ENCODE assay signal across 8 cellular contexts in genomic region chrX:129522184-129523059, GRCh38. TPM values are rescaled to one million over a fixed set of nuclear protein-coding genes. Genes with fewer than 3 reads are reported as not detected.
A peak's percentile ranks its signal among the peaks of the same experiment; 100 is the strongest.
DNase-seq lines count a peak whose midpoint lies in the region; ATAC-seq and TF ChIP-seq lines count a peak whose summit lies in the region.

No MANE protein-coding gene starts in this region.

- H3K27ac ChIP-seq in CD4-positive, alpha-beta T cell (ENCODE audit: low read depth, low read length): no peak overlapping the region
- peak overlapping the region; percentile 29; the same call in 1 of the 2 replicates for H3K27ac ChIP-seq in PC-3 (ENCODE audit: low read length)
- H3K27ac ChIP-seq in spleen: peak overlapping the region in 7 of 8 donors; percentile 63 to 80 (median 76)

- H3K9me3 ChIP-seq in CD4-positive, alpha-beta T cell (ENCODE audit: control insufficient read depth, low read length): no peaks in the 10 kb centered on the region
- H3K9me3 ChIP-seq in PC-3 (ENCODE audit: low read length) (no peaks in the 10 kb centered on the region), spleen (peaks cover 0 to 3% (median 0%) of the 10 kb centered on the region in 8 donors)

- H3K9me2 ChIP-seq in PC-3 (replicated peaks; ENCODE audit: low read length): no peaks in the 10 kb centered on the region

- POLR2A ChIA-PET in CD4-positive, alpha-beta T cell (lab: Charles Lee): no interaction called here
- POLR2A ChIA-PET in PC-3 (lab: Charles Lee; ENCODE audit: unreplicated experiment): interaction anchor here (0.6 kb wide), 2 partner anchors 19 to 364 kb away, joined by 6 to 17 read pairs; no protein-coding TSS in a partner anchor

- H3K4me1 ChIP-seq in PC-3 (ENCODE audit: insufficient read depth, low read length): no peaks in the 10 kb centered on the region
- H3K4me1 ChIP-seq in spleen: peaks cover 0 to 10% (median 0%) of the 10 kb centered on the region in 6 donors

- peak overlapping the region; percentile 97 for H3K4me3 ChIP-seq in PC-3 (ENCODE audit: low read length)
- H3K4me3 ChIP-seq in choroid plexus epithelial cell (ENCODE audit: low read depth, low read length): peak overlapping the region; percentile 82
- H3K4me3 ChIP-seq in spleen: peak overlapping the region; percentile 42 to 78 (median 52)

- peaks cover 4% of the 10 kb centered on the region for H3K27me3 Mint-ChIP-seq in CD4-positive, alpha-beta T cell
- no peaks in the 10 kb centered on the region for H3K27me3 Mint-ChIP-seq in HFFc6 (ENCODE audit: insufficient read depth)

- H3K36me3 ChIP-seq in PC-3 (ENCODE audit: low read depth, low read length) (no peaks in the 10 kb centered on the region), spleen (no peaks in the 10 kb centered on the region)

- no peaks in the 10 kb centered on the region for H3K27me3 ChIP-seq in CD4-positive, alpha-beta T cell (ENCODE audit: control insufficient read depth, insufficient read depth, low read length)
- no peaks in the 10 kb centered on the region for H3K27me3 ChIP-seq in PC-3 (ENCODE audit: low read length)
- peaks cover 0 to 26% (median 3%) of the 10 kb centered on the region in 7 donors for H3K27me3 ChIP-seq in spleen (replicated peaks in 1 of 7)

- no TSS peak for BruUV-seq in PC-3 (replicated peaks; lab: Mats Ljungman, UMichigan)

- CTCF ChIA-PET in CD4-positive, alpha-beta T cell (lab: Charles Lee): interaction anchor here (0.7 kb wide), 1 partner anchor 79 kb away, joined by 3 read pairs; no protein-coding TSS in a partner anchor
- CTCF ChIA-PET in PC-3 (lab: Charles Lee): interaction anchor here (0.6 to 0.7 kb wide), 5 partner anchors 22 to 116 kb away, joined by 5 to 10 read pairs (median 7); no protein-coding TSS in a partner anchor

- WGBS in spleen, 5 donors: 3 to 47% (median 4%) methylated on average over 21 to 47 of the region's 52 CpGs

- H4K20me1 ChIP-seq in PC-3 (ENCODE audit: low read length): no peaks in the 10 kb centered on the region

- TF ChIP-seq CTCF in CD4-positive, alpha-beta T cell (IDR thresholded peaks at IDR 0.05): no peak
- TF ChIP-seq CTCF in HFFc6 (IDR thresholded peaks at IDR 0.05): 0 out of 2 replicates have a peak, but pooled peaks have one; percentile 23
- no peak; the same call in 1 of the 2 replicates for TF ChIP-seq CTCF in PC-3 (conservative IDR thresholded peaks at IDR 0.05; ENCODE audit: low read depth, low read length)
- TF ChIP-seq CTCF in choroid plexus epithelial cell (conservative IDR thresholded peaks at IDR 0.05; ENCODE audit: low read depth, low read length): peak; percentile 39
- TF ChIP-seq CTCF in spleen (IDR thresholded peaks at IDR 0.05 in 8 of 11, conservative IDR thresholded peaks at IDR 0.05 in 3 of 11): no peak

- no peak for TF ChIP-seq POLR2A in spleen (IDR thresholded peaks at IDR 0.05)

- peak; percentile 48 for ATAC-seq in CD4-positive, alpha-beta T cell (ENCODE audit: poor library complexity)
- peak; percentile 73 for ATAC-seq in PC-3
- no peak for ATAC-seq in GM21825 (IDR thresholded peaks at IDR 0.05; ENCODE audit: unreplicated experiment)

- peak overlapping the region; percentile 89 for H3K4me2 ChIP-seq in PC-3 (ENCODE audit: low read length)

- H2AFZ ChIP-seq in PC-3 (ENCODE audit: low read length): peak overlapping the region; percentile 97

- H3K4me1 Mint-ChIP-seq in CD4-positive, alpha-beta T cell (ENCODE audit: low read depth): peaks cover 17% of the 10 kb centered on the region
- peaks cover 16% of the 10 kb centered on the region for H3K4me1 Mint-ChIP-seq in HFFc6 (ENCODE audit: low read depth)

- DNase-seq in CD4-positive, alpha-beta T cell: no peak
- peak; percentile 55 for DNase-seq in HFFc6
- DNase-seq in PC-3: peak; percentile 63
- DNase-seq in choroid plexus epithelial cell (ENCODE audit: low read depth): peak; percentile 68
- DNase-seq in kidney glomerular epithelial cell (lab: John Stamatoyannopoulos, UW): peak; percentile 7
- DNase-seq in spleen: no peak
- DNase-seq in NCI-H526 treated with DMSO at 0.1 percent for 48 hours (lab: John Stamatoyannopoulos, UW): no peak

- peak overlapping the region; percentile 90 for H3K4me3 Mint-ChIP-seq in CD4-positive, alpha-beta T cell
- peak overlapping the region; percentile 89 for H3K4me3 Mint-ChIP-seq in HFFc6

- H3K9ac ChIP-seq in PC-3 (ENCODE audit: low read length): peak overlapping the region; percentile 83

- H3K9me3 Mint-ChIP-seq in CD4-positive, alpha-beta T cell: no peaks in the 10 kb centered on the region
- no peaks in the 10 kb centered on the region for H3K9me3 Mint-ChIP-seq in HFFc6

- peak overlapping the region; percentile 56 for H3K27ac Mint-ChIP-seq in CD4-positive, alpha-beta T cell
- peak overlapping the region; percentile 87 for H3K27ac Mint-ChIP-seq in HFFc6

- H3F3A ChIP-seq in PC-3 (ENCODE audit: low read length, unreplicated experiment): peaks cover 4% of the 10 kb centered on the region

- H3K36me3 Mint-ChIP-seq in CD4-positive, alpha-beta T cell (ENCODE audit: low read depth): no peaks in the 10 kb centered on the region
- no peaks in the 10 kb centered on the region for H3K36me3 Mint-ChIP-seq in HFFc6 (ENCODE audit: low read depth)

- intact Hi-C loops in CD4-positive, alpha-beta T cell (cut with DNase I, micrococcal nuclease): no loop called here
- intact Hi-C loops in PC-3 (cut with micrococcal nuclease) (loop anchor here (2.0 kb wide), 1 partner anchor 18 kb away; the partner anchor contains the start of gene OCRL), spleen (cut with DNase I; ENCODE audit: low total_unique reads) (no loop called here)

- H3K79me2 ChIP-seq in PC-3 (ENCODE audit: low read length): peaks cover 43% of the 10 kb centered on the region

RNA-seq across cellular contexts. Expression of gene SMARCA1, which starts 0.9 kb away (rescaled TPM):
- 1 to 10 TPM in 1 of 2 experiments, under 1 TPM in 1; 0.85 to 1.0 TPM for total RNA-seq in CD4-positive, alpha-beta T cell
- 10 to 100 TPM; 61.4 to 71.7 (median 66.2) TPM for total RNA-seq in HFFc6 (2021; fragmentation: NEBNext Ultra II Directional; extraction: Animal tissue kit (Norgen Biotek cat#: 25700))
- total RNA-seq in PC-3 (2014; rRNA removed) (34.8 and 35.6 TPM in 2 replicates), spleen (10 to 100 TPM; 13.3 to 25.3 (median 17.1) TPM)
- polyA plus RNA-seq in spleen: 1 to 10 TPM; 2.5 to 4.6 (median 3.1) TPM

RNA-seq across cellular contexts. Expression of gene OCRL, which starts 17.6 kb away (rescaled TPM):
- 1 to 10 TPM; 4.0 to 4.1 TPM for total RNA-seq in CD4-positive, alpha-beta T cell
- total RNA-seq in HFFc6 (2021; fragmentation: NEBNext Ultra II Directional; extraction: Animal tissue kit (Norgen Biotek cat#: 25700)): 10 to 100 TPM; 28.5 to 35.2 (median 30.5) TPM
- 18.7 and 19.4 TPM in 2 replicates for total RNA-seq in PC-3 (2014; rRNA removed)
- 10 to 100 TPM; 10.1 to 16.9 (median 15.3) TPM for total RNA-seq in spleen
- 1 to 10 TPM; 3.2 to 5.4 (median 4.6) TPM for polyA plus RNA-seq in spleen

Comparison
In these comparisons a context has a peak if more than half of its experiments do, and no peak if none do; other contexts are left out.
1. DNase-seq: peak in HFFc6 (single experiment), PC-3 (single experiment), choroid plexus epithelial cell (single experiment) and kidney glomerular epithelial cell (single experiment); none in CD4-positive, alpha-beta T cell (0 of 10), spleen (single experiment) and NCI-H526 treated with DMSO at 0.1 percent for 48 hours (single experiment).
2. CTCF ChIP-seq: peak in HFFc6 (single experiment) and choroid plexus epithelial cell (single experiment); none in CD4-positive, alpha-beta T cell (single experiment), PC-3 (single experiment) and spleen (0 of 11).
3. RNA of gene SMARCA1, which starts 0.9 kb away (total RNA-seq): 61.4 to 71.7 TPM in HFFc6, 34.8 to 35.6 TPM in PC-3 and 13.3 to 25.3 TPM in spleen; 0.85 to 1.0 TPM in CD4-positive, alpha-beta T cell; every median in the first group is over 4 times any median in the second.
4. Peak in every context shown above with its lines, with median percentiles within 50 percentile points of each other: H3K4me3 ChIP-seq.